ENCODE assay signal across 1 cellular context in the genomic region with DNA sequence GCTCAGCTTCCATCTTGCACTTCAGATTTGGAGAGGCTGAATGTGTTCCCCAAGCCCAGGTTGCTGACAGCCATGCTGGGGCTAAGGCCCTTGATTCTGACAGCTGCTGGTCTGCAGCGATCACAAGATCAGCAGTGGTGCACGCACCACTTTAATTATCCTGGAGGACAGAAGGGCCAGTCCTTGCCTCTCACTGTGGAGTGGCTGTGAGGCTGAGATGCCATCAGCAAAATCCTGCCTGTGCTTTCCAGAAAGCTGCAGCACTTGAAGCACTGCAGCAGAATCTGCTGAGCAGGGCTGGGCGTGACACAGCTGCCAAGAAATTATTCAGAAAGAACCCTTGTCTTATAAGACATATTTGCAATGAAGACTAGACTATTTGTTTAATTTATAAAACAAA.
TF ChIP-seq lines count a peak whose summit lies in the region.

No MANE protein-coding gene starts in this region.

TF ChIP-seq in SK-N-SH treated with all-trans-retinoic acid at 6 μM for 48 hours, 23 proteins besides CTCF, POLR2A, EP300 and RAD21 (continued from another document):
- TF ChIP-seq, protein P1, sequence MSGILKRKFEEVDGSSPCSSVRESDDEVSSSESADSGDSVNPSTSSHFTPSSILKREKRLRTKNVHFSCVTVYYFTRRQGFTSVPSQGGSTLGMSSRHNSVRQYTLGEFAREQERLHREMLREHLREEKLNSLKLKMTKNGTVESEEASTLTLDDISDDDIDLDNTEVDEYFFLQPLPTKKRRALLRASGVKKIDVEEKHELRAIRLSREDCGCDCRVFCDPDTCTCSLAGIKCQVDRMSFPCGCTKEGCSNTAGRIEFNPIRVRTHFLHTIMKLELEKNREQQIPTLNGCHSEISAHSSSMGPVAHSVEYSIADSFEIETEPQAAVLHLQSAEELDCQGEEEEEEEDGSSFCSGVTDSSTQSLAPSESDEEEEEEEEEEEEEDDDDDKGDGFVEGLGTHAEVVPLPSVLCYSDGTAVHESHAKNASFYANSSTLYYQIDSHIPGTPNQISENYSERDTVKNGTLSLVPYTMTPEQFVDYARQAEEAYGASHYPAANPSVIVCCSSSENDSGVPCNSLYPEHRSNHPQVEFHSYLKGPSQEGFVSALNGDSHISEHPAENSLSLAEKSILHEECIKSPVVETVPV (CRISPR knock-in tag; IDR thresholded peaks at IDR 0.05), result no peak
- TF ChIP-seq, protein P2, sequence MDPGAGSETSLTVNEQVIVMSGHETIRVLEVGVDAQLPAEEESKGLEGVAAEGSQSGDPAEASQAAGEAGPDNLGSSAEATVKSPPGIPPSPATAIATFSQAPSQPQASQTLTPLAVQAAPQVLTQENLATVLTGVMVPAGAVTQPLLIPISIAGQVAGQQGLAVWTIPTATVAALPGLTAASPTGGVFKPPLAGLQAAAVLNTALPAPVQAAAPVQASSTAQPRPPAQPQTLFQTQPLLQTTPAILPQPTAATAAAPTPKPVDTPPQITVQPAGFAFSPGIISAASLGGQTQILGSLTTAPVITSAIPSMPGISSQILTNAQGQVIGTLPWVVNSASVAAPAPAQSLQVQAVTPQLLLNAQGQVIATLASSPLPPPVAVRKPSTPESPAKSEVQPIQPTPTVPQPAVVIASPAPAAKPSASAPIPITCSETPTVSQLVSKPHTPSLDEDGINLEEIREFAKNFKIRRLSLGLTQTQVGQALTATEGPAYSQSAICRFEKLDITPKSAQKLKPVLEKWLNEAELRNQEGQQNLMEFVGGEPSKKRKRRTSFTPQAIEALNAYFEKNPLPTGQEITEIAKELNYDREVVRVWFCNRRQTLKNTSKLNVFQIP (CRISPR knock-in tag; IDR thresholded peaks at IDR 0.05; ENCODE audit: borderline replicate concordance, low read depth), result no peak
- TF ChIP-seq SNAI2 (CRISPR knock-in tag; IDR thresholded peaks at IDR 0.05) (no peak), ISL1 (CRISPR knock-in tag; IDR thresholded peaks at IDR 0.05) (no peak)
- TF ChIP-seq, protein P3, sequence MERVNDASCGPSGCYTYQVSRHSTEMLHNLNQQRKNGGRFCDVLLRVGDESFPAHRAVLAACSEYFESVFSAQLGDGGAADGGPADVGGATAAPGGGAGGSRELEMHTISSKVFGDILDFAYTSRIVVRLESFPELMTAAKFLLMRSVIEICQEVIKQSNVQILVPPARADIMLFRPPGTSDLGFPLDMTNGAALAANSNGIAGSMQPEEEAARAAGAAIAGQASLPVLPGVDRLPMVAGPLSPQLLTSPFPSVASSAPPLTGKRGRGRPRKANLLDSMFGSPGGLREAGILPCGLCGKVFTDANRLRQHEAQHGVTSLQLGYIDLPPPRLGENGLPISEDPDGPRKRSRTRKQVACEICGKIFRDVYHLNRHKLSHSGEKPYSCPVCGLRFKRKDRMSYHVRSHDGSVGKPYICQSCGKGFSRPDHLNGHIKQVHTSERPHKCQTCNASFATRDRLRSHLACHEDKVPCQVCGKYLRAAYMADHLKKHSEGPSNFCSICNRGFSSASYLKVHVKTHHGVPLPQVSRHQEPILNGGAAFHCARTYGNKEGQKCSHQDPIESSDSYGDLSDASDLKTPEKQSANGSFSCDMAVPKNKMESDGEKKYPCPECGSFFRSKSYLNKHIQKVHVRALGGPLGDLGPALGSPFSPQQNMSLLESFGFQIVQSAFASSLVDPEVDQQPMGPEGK (CRISPR knock-in tag; IDR thresholded peaks at IDR 0.05; ENCODE audit: borderline replicate concordance), result no peak
TF ChIP-seq in SK-N-SH treated with all-trans-retinoic acid at 6 μM for 48 hours: peak in this region for 0.
